23 cellular contexts compared by ENCODE assay signal in the genomic region with DNA sequence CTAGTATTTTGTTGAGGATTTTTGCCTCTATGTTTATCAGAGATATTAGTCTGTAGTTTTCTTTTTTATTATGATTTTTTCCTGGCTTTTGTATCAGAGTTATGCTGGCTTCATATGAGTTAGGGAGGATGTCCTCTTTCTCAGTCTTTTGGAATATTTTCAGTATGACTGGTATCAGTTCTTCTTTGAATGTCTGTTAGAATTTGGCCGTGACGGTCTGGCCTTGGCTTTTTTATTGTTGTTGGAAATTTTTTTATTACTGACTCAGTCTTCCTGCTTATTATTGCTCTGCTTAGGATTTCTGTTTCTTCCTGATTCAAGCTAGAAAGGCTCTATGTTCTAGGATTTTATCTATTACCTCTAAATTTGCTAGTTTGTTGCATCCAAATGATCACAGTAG.
A peak's percentile ranks its signal among the peaks of the same experiment; 100 is the strongest.
DNase-seq lines count a peak whose midpoint lies in the region; ATAC-seq and TF ChIP-seq lines count a peak whose summit lies in the region.
"Had no signal": no experiment of that assay in that cellular context is flagged by ENCODE, and none has a peak within 500 bp of the region (broad histone marks: within the 10 kb centered on the region; RNA-seq: fewer than 3 reads in every experiment).

No MANE protein-coding gene starts in this region.

- TF ChIP-seq RAD21 in SK-N-SH (IDR thresholded peaks at IDR 0.05; ENCODE audit: low read length): no peak

- H3K9ac ChIP-seq in SK-N-SH: no peak overlapping the region

- no peaks in the 10 kb centered on the region for H3K79me2 ChIP-seq in SK-N-SH (ENCODE audit: insufficient read depth)

- POLR2A ChIA-PET in SK-N-SH (lab: Yijun Ruan, JAX): no interaction called here

- intact Hi-C loops in posterior vena cava (cut with DNase I): no loop called here

- peaks cover 7% of the 10 kb centered on the region for H3F3A ChIP-seq in SK-N-SH (replicated peaks; ENCODE audit: insufficient read depth)

- CTCF ChIA-PET in SK-N-SH (lab: Yijun Ruan, JAX): no interaction called here

- WGBS in SK-N-SH (ENCODE audit: low lambda C conversion rate): 26% methylated on average over 2 of the region's 2 CpGs

- no peaks in the 10 kb centered on the region for H3K4me1 ChIP-seq in SK-N-SH (ENCODE audit: control insufficient read depth in 1 of 2, insufficient read depth in 2 of 2, low read depth in 1 of 2, low read length in 1 of 2)
- H3K4me1 ChIP-seq: Peyer's patch, prostate gland had no signal

- H3K36me3 ChIP-seq in SK-N-SH (replicated peaks in 1 of 2; ENCODE audit: control insufficient read depth in 1 of 2, insufficient read depth in 2 of 2, low read length in 1 of 2): peaks cover 0 to 4% of the 10 kb centered on the region in 2 experiments
- H3K36me3 ChIP-seq: Peyer's patch, prostate gland had no signal

- H3K27ac ChIP-seq in SK-N-SH (ENCODE audit: low read depth in 2 of 2, low read length in 1 of 2): peak overlapping the region in 1 of 2 experiments; percentile 56; a peak in 2 of 4 replicates
- H3K27ac ChIP-seq: 22Rv1, Peyer's patch, prostate gland had no signal

- peak overlapping the region in 1 of 2 experiments; percentile 17; a peak in 1 of 4 replicates for H3K4me3 ChIP-seq in SK-N-SH (ENCODE audit: low read depth in 2 of 2, low read length in 1 of 2)
- H3K4me3 ChIP-seq: GM23338, mucosa of descending colon, Peyer's patch, prostate gland had no signal

- no peak for TF ChIP-seq EP300 in SK-N-SH (IDR thresholded peaks at IDR 0.05; ENCODE audit: borderline replicate concordance in 1 of 2, low read depth in 1 of 2, low read length in 1 of 2)

- DNase-seq in SK-N-SH (no peak), astrocyte of the hippocampus (ENCODE audit: low read depth, low spot score) (peak; percentile 11), glomerular endothelial cell (ENCODE audit: extremely low read depth, low read depth, low spot score) (peak; percentile 20), posterior vena cava (ENCODE audit: low spot score) (no peak), NCI-H69 (lab: John Stamatoyannopoulos, UW) (no peak), RPMI8226 (no peak)
- DNase-seq: activated CD4-positive, alpha-beta T cell treated with anti-CD3 and anti-CD28 coated beads, Interleukin-2, amount 50 U/mL, for 48 hours; activated effector memory CD4-positive, alpha-beta T cell treated with anti-CD3 and anti-CD28 coated beads, Interleukin-2, amount 50 U/mL, for 16 hours; hippocampal formation; MM.1S; mucosa of descending colon; NCI-H1436; NCI-H510A; nephron progenitor cell; Peyer's patch; stimulated activated CD4-positive, alpha-beta T cell treated with anti-CD3 and anti-CD28 coated beads, Interleukin-2, amount 100 ng/mL, for 24 hours had no signal

- no peaks in the 10 kb centered on the region for H3K9me2 ChIP-seq in SK-N-SH

- peak overlapping the region; percentile 72; the same call in 1 of the 2 replicates for H2AFZ ChIP-seq in SK-N-SH (ENCODE audit: low read depth)
- H2AFZ ChIP-seq: GM23338 had no signal

- ATAC-seq in SK-N-SH treated with all-trans-retinoic acid at 6 μM for 48 hours (no peak), GM18498 (IDR thresholded peaks at IDR 0.05; ENCODE audit: unreplicated experiment) (no peak)
- ATAC-seq: GM23338; mucosa of descending colon; stimulated activated effector memory CD8-positive, alpha-beta T cell treated with anti-CD3 and anti-CD28 coated beads, Interleukin-12 subunit alpha, Interleukin-12 subunit beta, amount 100 ng/mL, for 72 hours; WTC11 had no signal

- H4K20me1 ChIP-seq in SK-N-SH (ENCODE audit: insufficient read depth): no peaks in the 10 kb centered on the region

- H3K9me3 ChIP-seq in SK-N-SH: no peaks in the 10 kb centered on the region
- H3K9me3 ChIP-seq: mucosa of descending colon, Peyer's patch, prostate gland had no signal

- TF ChIP-seq CTCF in SK-N-SH (IDR thresholded peaks at IDR 0.05): no peak

- H3K4me2 ChIP-seq in SK-N-SH: peak overlapping the region; percentile 53
- H3K4me2 ChIP-seq: GM23338 had no signal

- no peaks in the 10 kb centered on the region for H3K27me3 ChIP-seq in SK-N-SH (ENCODE audit: insufficient read depth)
- H3K27me3 ChIP-seq: Peyer's patch had no signal

TF ChIP-seq in SK-N-SH, 30 proteins besides CTCF, POLR2A, EP300 and RAD21:
- TF ChIP-seq NRF1 (IDR thresholded peaks at IDR 0.05; ENCODE audit: low read depth, low read length): no peak
- TF ChIP-seq MEF2A (IDR thresholded peaks at IDR 0.05; ENCODE audit: borderline replicate concordance, low read depth): no peak
- TF ChIP-seq POLR2AphosphoS5 (IDR thresholded peaks at IDR 0.05; ENCODE audit: low read depth, low read length): no peak
- TF ChIP-seq JUND (IDR thresholded peaks at IDR 0.05): no peak
- no peak for TF ChIP-seq ELF1 (IDR thresholded peaks at IDR 0.05)
- TF ChIP-seq, protein P1, sequence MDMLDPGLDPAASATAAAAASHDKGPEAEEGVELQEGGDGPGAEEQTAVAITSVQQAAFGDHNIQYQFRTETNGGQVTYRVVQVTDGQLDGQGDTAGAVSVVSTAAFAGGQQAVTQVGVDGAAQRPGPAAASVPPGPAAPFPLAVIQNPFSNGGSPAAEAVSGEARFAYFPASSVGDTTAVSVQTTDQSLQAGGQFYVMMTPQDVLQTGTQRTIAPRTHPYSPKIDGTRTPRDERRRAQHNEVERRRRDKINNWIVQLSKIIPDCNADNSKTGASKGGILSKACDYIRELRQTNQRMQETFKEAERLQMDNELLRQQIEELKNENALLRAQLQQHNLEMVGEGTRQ (IDR thresholded peaks at IDR 0.05; ENCODE audit: borderline replicate concordance, low read depth, low read length): no peak
- TF ChIP-seq FOXM1 (IDR thresholded peaks at IDR 0.05; ENCODE audit: low read depth): no peak
- TF ChIP-seq NFIC (IDR thresholded peaks at IDR 0.05; ENCODE audit: borderline replicate concordance): no peak

TF ChIP-seq in SK-N-SH treated with all-trans-retinoic acid at 6 μM for 48 hours, 23 proteins besides CTCF, POLR2A, EP300 and RAD21:
- TF ChIP-seq, protein P2, sequence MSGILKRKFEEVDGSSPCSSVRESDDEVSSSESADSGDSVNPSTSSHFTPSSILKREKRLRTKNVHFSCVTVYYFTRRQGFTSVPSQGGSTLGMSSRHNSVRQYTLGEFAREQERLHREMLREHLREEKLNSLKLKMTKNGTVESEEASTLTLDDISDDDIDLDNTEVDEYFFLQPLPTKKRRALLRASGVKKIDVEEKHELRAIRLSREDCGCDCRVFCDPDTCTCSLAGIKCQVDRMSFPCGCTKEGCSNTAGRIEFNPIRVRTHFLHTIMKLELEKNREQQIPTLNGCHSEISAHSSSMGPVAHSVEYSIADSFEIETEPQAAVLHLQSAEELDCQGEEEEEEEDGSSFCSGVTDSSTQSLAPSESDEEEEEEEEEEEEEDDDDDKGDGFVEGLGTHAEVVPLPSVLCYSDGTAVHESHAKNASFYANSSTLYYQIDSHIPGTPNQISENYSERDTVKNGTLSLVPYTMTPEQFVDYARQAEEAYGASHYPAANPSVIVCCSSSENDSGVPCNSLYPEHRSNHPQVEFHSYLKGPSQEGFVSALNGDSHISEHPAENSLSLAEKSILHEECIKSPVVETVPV (CRISPR knock-in tag; IDR thresholded peaks at IDR 0.05): no peak
- TF ChIP-seq ARNTL (CRISPR knock-in tag; IDR thresholded peaks at IDR 0.05; ENCODE audit: borderline replicate concordance, low read depth) (no peak), ZNF8 (CRISPR knock-in tag; IDR thresholded peaks at IDR 0.05) (no peak), ZFP30 (CRISPR knock-in tag; IDR thresholded peaks at IDR 0.05) (no peak), ZNF70 (CRISPR knock-in tag; IDR thresholded peaks at IDR 0.05) (no peak), TSHZ2 (CRISPR knock-in tag; IDR thresholded peaks at IDR 0.05) (no peak), CSDC2 (CRISPR knock-in tag; IDR thresholded peaks at IDR 0.05) (no peak), RARB (CRISPR knock-in tag; IDR thresholded peaks at IDR 0.05) (no peak), ESRRG (CRISPR knock-in tag; IDR thresholded peaks at IDR 0.05) (no peak), ISL1 (CRISPR knock-in tag; IDR thresholded peaks at IDR 0.05) (no peak), TCF4 (CRISPR knock-in tag; IDR thresholded peaks at IDR 0.05; ENCODE audit: borderline replicate concordance) (no peak), ZC3H10 (CRISPR knock-in tag; IDR thresholded peaks at IDR 0.05) (no peak), CREB5 (CRISPR knock-in tag; IDR thresholded peaks at IDR 0.05; ENCODE audit: low read depth) (no peak), ZFP3 (CRISPR knock-in tag; IDR thresholded peaks at IDR 0.05) (no peak), ZNF565 (CRISPR knock-in tag; conservative IDR thresholded peaks at IDR 0.05; ENCODE audit: low read depth) (no peak)

Comparison
In these comparisons a context has a peak if more than half of its experiments do, and no peak if none do; other contexts are left out.
1. DNase-seq: peak in astrocyte of the hippocampus (single experiment) and glomerular endothelial cell (single experiment); none in SK-N-SH (single experiment), posterior vena cava (single experiment), NCI-H69 (single experiment) and RPMI8226 (single experiment).